In the genomic region with DNA sequence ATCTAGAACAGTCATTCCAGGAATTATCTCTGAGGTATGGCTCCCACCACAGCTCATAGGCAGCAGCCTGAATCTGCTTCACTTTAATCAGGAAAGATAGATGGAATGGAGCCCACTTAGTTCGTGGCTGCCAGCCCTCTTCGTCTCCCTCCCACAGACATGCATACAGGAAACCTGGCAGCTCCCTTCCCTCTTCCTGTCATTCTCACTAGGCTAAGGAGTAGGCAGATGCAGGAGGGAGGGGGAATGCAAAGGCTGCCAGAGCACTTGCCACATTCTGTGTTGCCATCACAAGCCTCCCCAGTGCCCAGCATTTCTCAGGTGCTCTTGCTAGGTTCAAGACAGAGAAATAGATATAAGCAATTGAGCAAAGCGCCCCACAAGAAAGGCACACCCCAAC, we compare ENCODE assay signal across 23 cellular contexts.
DNase-seq lines count a peak whose midpoint lies in the region; ATAC-seq, FAIRE-seq and TF ChIP-seq lines count a peak whose summit lies in the region.
"Had no signal": no experiment of that assay in that cellular context is flagged by ENCODE, and none has a peak within 500 bp of the region (broad histone marks: within the 10 kb centered on the region; RNA-seq: fewer than 3 reads in every experiment).

No MANE protein-coding gene starts in this region.

- CTCF ChIA-PET in endothelial cell of umbilical vein (lab: Charles Lee), result no interaction called here

- peaks cover 7% of the 10 kb centered on the region; the same call in 2 of the 3 replicates for H3K4me1 Mint-ChIP-seq in GM23338
- peaks cover 11% of the 10 kb centered on the region for H3K4me1 Mint-ChIP-seq in nephron progenitor cell
- H3K4me1 Mint-ChIP-seq: stimulated activated effector memory CD8-positive, alpha-beta T cell treated with anti-CD3 and anti-CD28 coated beads, Interleukin-12 subunit alpha, Interleukin-12 subunit beta, amount 100 ng/mL, for 72 hours; T-cell had no signal

- no peak overlapping the region for H3K4me3 ChIP-seq in GM23338
- H3K4me3 ChIP-seq in endothelial cell of umbilical vein (replicated peaks in 1 of 3; ENCODE audit: insufficient read depth in 1 of 3, low read depth in 1 of 3, low read length in 3 of 3), result no peak overlapping the region
- peak overlapping the region; percentile 34 for H3K4me3 ChIP-seq in trophoblast cell (ENCODE audit: low read depth, low read length)
- H3K4me3 ChIP-seq: gastroesophageal sphincter, SJCRH30, smooth muscle cell had no signal

- POLR2A ChIA-PET in endothelial cell of umbilical vein (lab: Charles Lee), result no interaction called here

- H3K9me1 ChIP-seq in endothelial cell of umbilical vein (replicated peaks; ENCODE audit: control insufficient read depth, extremely low read depth, insufficient read depth, low read length), result no peaks in the 10 kb centered on the region

- H3K27ac ChIP-seq in GM23338 (ENCODE audit: low read depth) (no peak overlapping the region), endothelial cell of umbilical vein (ENCODE audit: insufficient read depth, low read depth, low read length) (no peak overlapping the region), trophoblast cell (ENCODE audit: low read depth, low read length) (no peak overlapping the region)
- H3K27ac ChIP-seq: C4-2B, gastroesophageal sphincter, SJCRH30 had no signal

- intact Hi-C loops in endothelial cell of umbilical vein (cut with micrococcal nuclease) (no loop called here), posterior vena cava (cut with DNase I) (no loop called here)

- H3K36me3 ChIP-seq in GM23338 (ENCODE audit: insufficient read depth) (no peaks in the 10 kb centered on the region), endothelial cell of umbilical vein (ENCODE audit: control insufficient read depth in 2 of 2, extremely low read depth in 1 of 2, insufficient read depth in 2 of 2, low read length in 2 of 2) (no peaks in the 10 kb centered on the region), trophoblast cell (ENCODE audit: control insufficient read depth in 1 of 2, insufficient read depth in 2 of 2, low read length in 2 of 2) (no peaks in the 10 kb centered on the region)
- H3K36me3 ChIP-seq: gastroesophageal sphincter, SJCRH30 had no signal

- H3F3A ChIP-seq in GM23338 (replicated peaks; ENCODE audit: low read depth), result no peaks in the 10 kb centered on the region

- no TSS peak for BruUV-seq in endothelial cell of umbilical vein (replicated peaks; lab: Mats Ljungman, UMichigan)

- H2AK5ac ChIP-seq in trophoblast cell (ENCODE audit: low read length), result no peak overlapping the region

- peak; percentile 71 for ATAC-seq in GM23338
- ATAC-seq: gastroesophageal sphincter; HCT116; HepG2; Panc1; stimulated activated effector memory CD8-positive, alpha-beta T cell treated with anti-CD3 and anti-CD28 coated beads, Interleukin-12 subunit alpha, Interleukin-12 subunit beta, amount 100 ng/mL, for 72 hours; T-cell had no signal

- H3K18ac ChIP-seq in trophoblast cell (ENCODE audit: low read length), result no peak overlapping the region

- H3K9ac ChIP-seq in endothelial cell of umbilical vein (replicated peaks; ENCODE audit: extremely low read depth, insufficient read depth, low read length), result no peak overlapping the region
- no peak overlapping the region for H3K9ac ChIP-seq in trophoblast cell (ENCODE audit: low read length)

- H4K8ac ChIP-seq in trophoblast cell (ENCODE audit: low read depth, low read length), result no peak overlapping the region

- no peak for TF ChIP-seq CTCF in GM23338 (conservative IDR thresholded peaks at IDR 0.05; ENCODE audit: low read depth in 2 of 2)
- TF ChIP-seq CTCF in endothelial cell of umbilical vein (IDR thresholded peaks at IDR 0.05; ENCODE audit: extremely low read depth in 1 of 2, insufficient read depth in 1 of 2, low read depth in 1 of 2, low read length in 2 of 2), result no peak
- TF ChIP-seq CTCF in nephron progenitor cell (IDR thresholded peaks at IDR 0.05), result no peak

- dilution Hi-C loops in endothelial cell of umbilical vein (cut with MboI; ENCODE audit: extremely low pct_ligation_motif_present, low sequenced_read_pairs), result no loop called here

- H3K4ac ChIP-seq in trophoblast cell (ENCODE audit: low read depth, low read length), result no peak overlapping the region

- no peaks in the 10 kb centered on the region for H3K27me3 ChIP-seq in GM23338 (ENCODE audit: insufficient read depth)
- no peaks in the 10 kb centered on the region for H3K27me3 ChIP-seq in endothelial cell of umbilical vein (ENCODE audit: control insufficient read depth in 2 of 2, insufficient read depth in 2 of 2, low read length in 2 of 2)
- H3K27me3 ChIP-seq in trophoblast cell (ENCODE audit: insufficient read depth, low read length), result no peaks in the 10 kb centered on the region
- H3K27me3 ChIP-seq: gastroesophageal sphincter, SJCRH30 had no signal

- no peaks in the 10 kb centered on the region for H3K9me2 ChIP-seq in GM23338 (ENCODE audit: insufficient read depth)

- no peak for FAIRE-seq in endothelial cell of umbilical vein (lab: Jason Lieb, UNC)
- FAIRE-seq: HepG2 had no signal

- H4K20me1 ChIP-seq in GM23338 (replicated peaks; ENCODE audit: insufficient read depth) (no peaks in the 10 kb centered on the region), endothelial cell of umbilical vein (replicated peaks; ENCODE audit: control insufficient read depth, extremely low read depth, insufficient read depth, low read length) (no peaks in the 10 kb centered on the region)

- H2BK5ac ChIP-seq in trophoblast cell (ENCODE audit: low read depth, low read length, poor library complexity), result no peak overlapping the region

- H3K27me3 Mint-ChIP-seq in GM23338 (ENCODE audit: insufficient read depth, low read depth, poor library complexity) (peaks cover 2% of the 10 kb centered on the region), nephron progenitor cell (ENCODE audit: low read depth, poor library complexity) (no peaks in the 10 kb centered on the region)
- H3K27me3 Mint-ChIP-seq: T-cell had no signal

- H2BK120ac ChIP-seq in trophoblast cell (ENCODE audit: insufficient read depth, low read length, poor library complexity), result no peak overlapping the region

- H3K9me3 Mint-ChIP-seq in GM23338 (0 out of 3 replicates have a peak, but pooled peaks cover 4% of the 10 kb centered on the region), nephron progenitor cell (no peaks in the 10 kb centered on the region)

- H3K4me2 ChIP-seq in GM23338 (no peak overlapping the region), endothelial cell of umbilical vein (ENCODE audit: insufficient read depth, low read length) (no peak overlapping the region), trophoblast cell (ENCODE audit: low read length) (no peak overlapping the region)
- H3K4me2 ChIP-seq: smooth muscle cell had no signal

- no peak overlapping the region for H4K12ac ChIP-seq in trophoblast cell (ENCODE audit: low read depth, low read length)

- H3K36me3 Mint-ChIP-seq in GM23338 (ENCODE audit: low read depth) (no peaks in the 10 kb centered on the region), nephron progenitor cell (ENCODE audit: low read depth) (no peaks in the 10 kb centered on the region)
- H3K36me3 Mint-ChIP-seq: stimulated activated effector memory CD8-positive, alpha-beta T cell treated with anti-CD3 and anti-CD28 coated beads, Interleukin-12 subunit alpha, Interleukin-12 subunit beta, amount 100 ng/mL, for 72 hours; T-cell had no signal

- H3K27ac Mint-ChIP-seq in GM23338 (no peak overlapping the region), nephron progenitor cell (no peak overlapping the region)
- H3K27ac Mint-ChIP-seq: stimulated activated effector memory CD8-positive, alpha-beta T cell treated with anti-CD3 and anti-CD28 coated beads, Interleukin-12 subunit alpha, Interleukin-12 subunit beta, amount 100 ng/mL, for 72 hours; T-cell had no signal

- no peak overlapping the region for H3K14ac ChIP-seq in trophoblast cell (ENCODE audit: low read length)

- TF ChIP-seq POLR2A in endothelial cell of umbilical vein (IDR thresholded peaks at IDR 0.05; ENCODE audit: low read depth, low read length), result no peak

- DNase-seq in GM23338 (ENCODE audit: low spot score) (peak; percentile 39), NCI-H69 (lab: John Stamatoyannopoulos, UW) (peak; percentile 56), endothelial cell of umbilical vein (ENCODE audit: low read depth, low spot score) (peak; percentile 11), trophoblast cell (no peak), NCI-H2171 (lab: John Stamatoyannopoulos, UW) (no peak), posterior vena cava (ENCODE audit: low spot score) (no peak), nephron progenitor cell (no peak)
- DNase-seq: ACHN; activated gamma-delta T cell; kidney glomerular epithelial cell; mammary epithelial cell; NCI-H187 treated with DMSO at 0.1 percent for 48 hours; NCI-H510A; SJCRH30; stimulated activated CD4-positive, alpha-beta T cell treated with anti-CD3 and anti-CD28 coated beads, Interleukin-2, amount 100 ng/mL, for 24 hours; T-cell had no signal

- no peak overlapping the region for H2BK12ac ChIP-seq in trophoblast cell (ENCODE audit: low read length)

- no CpG with 5 or more reads among the region's 3 CpGs for WGBS in trophoblast cell (ENCODE audit: extremely low coverage, insufficient coverage, insufficient read length)

- H3K79me2 ChIP-seq in GM23338 (replicated peaks; ENCODE audit: insufficient read depth) (no peaks in the 10 kb centered on the region), endothelial cell of umbilical vein (ENCODE audit: control insufficient read depth, insufficient read depth, low read length) (no peaks in the 10 kb centered on the region), trophoblast cell (ENCODE audit: control insufficient read depth, insufficient read depth, low read length, poor library complexity) (no peaks in the 10 kb centered on the region)

- H3K4me3 Mint-ChIP-seq in GM23338, result no peak overlapping the region
- no peak overlapping the region for H3K4me3 Mint-ChIP-seq in nephron progenitor cell
- H3K4me3 Mint-ChIP-seq: stimulated activated effector memory CD8-positive, alpha-beta T cell treated with anti-CD3 and anti-CD28 coated beads, Interleukin-12 subunit alpha, Interleukin-12 subunit beta, amount 100 ng/mL, for 72 hours; T-cell had no signal

- H3K4me1 ChIP-seq in GM23338 (ENCODE audit: insufficient read depth) (no peaks in the 10 kb centered on the region; the same call in 1 of the 2 replicates), endothelial cell of umbilical vein (ENCODE audit: control insufficient read depth, extremely low read depth, insufficient read depth, low read length) (no peaks in the 10 kb centered on the region), trophoblast cell (ENCODE audit: control insufficient read depth in 1 of 2, insufficient read depth in 2 of 2, low read length in 2 of 2) (no peaks in the 10 kb centered on the region)
- H3K4me1 ChIP-seq: gastroesophageal sphincter, SJCRH30 had no signal

- no peaks in the 10 kb centered on the region for H3K9me3 ChIP-seq in endothelial cell of umbilical vein (replicated peaks; ENCODE audit: control insufficient read depth, insufficient read depth, low read length)
- peaks cover 5% of the 10 kb centered on the region for H3K9me3 ChIP-seq in trophoblast cell (ENCODE audit: insufficient read depth, low read depth, low read length)
- H3K9me3 ChIP-seq: gastroesophageal sphincter, SJCRH30 had no signal

- H2AFZ ChIP-seq in GM23338 (peak overlapping the region; percentile 19; the same call in 1 of the 2 replicates), endothelial cell of umbilical vein (ENCODE audit: low read depth, low read length) (no peak overlapping the region), trophoblast cell (ENCODE audit: insufficient read depth, low read length, poor library complexity) (no peak overlapping the region)

- no peak overlapping the region for H3K23ac ChIP-seq in trophoblast cell (ENCODE audit: low read length)

- H4K91ac ChIP-seq in trophoblast cell (ENCODE audit: low read depth, low read length), result no peak overlapping the region

- H3K79me1 ChIP-seq in trophoblast cell (ENCODE audit: low read length), result no peaks in the 10 kb centered on the region

Comparison
In these comparisons a context has a peak if more than half of its experiments do, and no peak if none do; other contexts are left out.
1. DNase-seq: peak in GM23338 (single experiment), NCI-H69 (single experiment) and endothelial cell of umbilical vein (single experiment); none in trophoblast cell (0 of 2), NCI-H2171 (single experiment), posterior vena cava (single experiment) and nephron progenitor cell (single experiment).